ENCODE assay signal across 2 cellular contexts in genomic region chr5:68272289-68272688, GRCh38.
TF ChIP-seq lines count a peak whose summit lies in the region.

No MANE protein-coding gene starts in this region.

TF ChIP-seq in HCT116, 20 proteins besides CTCF, POLR2A, EP300 and RAD21 (continued from another document):
- TF ChIP-seq REST (IDR thresholded peaks at IDR 0.05; ENCODE audit: low read depth), result no peak
- TF ChIP-seq SRF (IDR thresholded peaks at IDR 0.05; ENCODE audit: low read depth), result no peak
- no peak for TF ChIP-seq EZH2 (IDR thresholded peaks at IDR 0.05)
- no peak for TF ChIP-seq ZNF274 (IDR thresholded peaks at IDR 0.05; ENCODE audit: low read depth, low read length)
- no peak for TF ChIP-seq SP1 (IDR thresholded peaks at IDR 0.05; ENCODE audit: low read depth)

TF ChIP-seq in GM23338, 12 proteins besides CTCF, POLR2A, EP300 and RAD21:
- TF ChIP-seq ZNF462 (CRISPR knock-in tag; IDR thresholded peaks at IDR 0.05) (no peak), EZH2 (IDR thresholded peaks at IDR 0.05; ENCODE audit: low read depth, unreplicated experiment) (no peak), NANOG (IDR thresholded peaks at IDR 0.05; ENCODE audit: borderline replicate concordance) (no peak), REST (IDR thresholded peaks at IDR 0.05; ENCODE audit: unreplicated experiment) (no peak), STAT1 (IDR thresholded peaks at IDR 0.05; ENCODE audit: unreplicated experiment) (no peak), ZNF114 (CRISPR knock-in tag; IDR thresholded peaks at IDR 0.05) (no peak), CREB1 (CRISPR knock-in tag; IDR thresholded peaks at IDR 0.05; ENCODE audit: low read depth) (no peak), POLR2AphosphoS5 (IDR thresholded peaks at IDR 0.05; ENCODE audit: low read depth) (no peak), JUNB (IDR thresholded peaks at IDR 0.05; ENCODE audit: unreplicated experiment) (no peak), ETS1 (IDR thresholded peaks at IDR 0.05) (no peak), EZH2phosphoT487 (IDR thresholded peaks at IDR 0.05; ENCODE audit: unreplicated experiment) (no peak), ZNF331 (CRISPR knock-in tag; IDR thresholded peaks at IDR 0.05; ENCODE audit: low read depth) (no peak)
